In the genomic region with DNA sequence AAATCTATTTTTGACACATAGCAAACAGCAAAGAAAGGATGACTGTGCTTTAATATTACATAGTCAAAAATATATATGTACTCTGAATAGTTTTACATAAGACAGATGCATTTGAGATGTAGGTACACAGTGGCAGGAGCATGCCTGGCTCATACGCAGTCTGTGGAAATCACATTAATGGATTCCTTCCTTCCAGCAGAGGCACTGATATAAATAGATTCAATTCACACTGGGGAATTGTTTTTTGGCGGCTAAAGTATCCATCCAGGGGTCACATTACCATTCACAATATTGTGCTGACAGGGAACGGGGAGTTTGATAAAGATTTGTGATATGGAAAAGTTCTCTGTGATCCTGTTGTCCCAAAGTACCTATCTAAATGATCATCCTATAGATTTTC, we compare ENCODE assay signal across 14 cellular contexts.
DNase-seq lines count a peak whose midpoint lies in the region; TF ChIP-seq lines count a peak whose summit lies in the region.
"Had no signal": no experiment of that assay in that cellular context is flagged by ENCODE, and none has a peak within 500 bp of the region (broad histone marks: within the 10 kb centered on the region; RNA-seq: fewer than 3 reads in every experiment).

No MANE protein-coding gene starts in this region.

- H3K27ac ChIP-seq in cardiac muscle cell: peak overlapping the region; percentile 0
- no peak overlapping the region for H3K27ac ChIP-seq in right atrium auricular region
- H3K27ac ChIP-seq: A549, C4-2B had no signal

- H3K4me3 ChIP-seq in cardiac muscle cell: no peak overlapping the region
- no peak overlapping the region for H3K4me3 ChIP-seq in right atrium auricular region
- H3K4me3 ChIP-seq in fibroblast of mammary gland (ENCODE audit: control insufficient read depth, low read depth, low read length): no peak overlapping the region
- H3K4me3 ChIP-seq: A549, HAP-1 had no signal

- no peaks in the 10 kb centered on the region for H3K27me3 ChIP-seq in cardiac muscle cell
- no peaks in the 10 kb centered on the region for H3K27me3 ChIP-seq in right atrium auricular region
- H3K27me3 ChIP-seq: BE2C had no signal

- DNase-seq in cardiac muscle cell (ENCODE audit: low read depth in 1 of 2, low spot score in 1 of 2) (peak in 1 of 2 donors; percentile 27), right atrium auricular region (ENCODE audit: low spot score) (no peak), fibroblast of mammary gland (ENCODE audit: low read depth) (peak; percentile 20), myocyte (ENCODE audit: low read depth) (peak; percentile 18), NCI-H187 treated with DMSO at 0.1 percent for 48 hours (lab: John Stamatoyannopoulos, UW) (no peak)
- DNase-seq in activated T-helper 1 cell treated with anti-CD3 and anti-CD28 coated beads, Interleukin-12 subunit alpha, Interleukin-12 subunit beta, Interleukin-2, Interleukin-4 antibody, amounts not matched to agents 30 ng/mL and 10 ng/mL and 1 ng/mL, durations not matched to agents 14 hours and 24 hours and 36 hours (ENCODE audit: low spot score): no peak
- DNase-seq: BE2C; Caco-2; CD8-positive, alpha-beta T cell; DND-41; GDM1 had no signal

- H3K9me3 ChIP-seq in cardiac muscle cell (ENCODE audit: low read depth): no peaks in the 10 kb centered on the region
- no peaks in the 10 kb centered on the region for H3K9me3 ChIP-seq in right atrium auricular region
- H3K9me3 ChIP-seq: BE2C, HAP-1 had no signal

- TF ChIP-seq CTCF in cardiac muscle cell (IDR thresholded peaks at IDR 0.05; ENCODE audit: low read depth, low read length) (no peak), right atrium auricular region (IDR thresholded peaks at IDR 0.05) (no peak), fibroblast of mammary gland (conservative IDR thresholded peaks at IDR 0.05; ENCODE audit: control insufficient read depth, insufficient read depth, low read depth, low read length) (no peak)

- H3K9me3 Mint-ChIP-seq in activated T-helper 1 cell treated with anti-CD3 and anti-CD28 coated beads, Interleukin-12 subunit alpha, Interleukin-12 subunit beta, Interleukin-2, Interleukin-4 antibody, amounts not matched to agents 30 ng/mL and 10 ng/mL and 1 ng/mL, durations not matched to agents 14 hours and 24 hours and 36 hours: peaks cover 8% of the 10 kb centered on the region
- H3K9me3 Mint-ChIP-seq: CD8-positive, alpha-beta T cell had no signal

- peaks cover 13% of the 10 kb centered on the region for H3K27me3 Mint-ChIP-seq in activated T-helper 1 cell treated with anti-CD3 and anti-CD28 coated beads, Interleukin-12 subunit alpha, Interleukin-12 subunit beta, Interleukin-2, Interleukin-4 antibody, amounts not matched to agents 30 ng/mL and 10 ng/mL and 1 ng/mL, durations not matched to agents 14 hours and 24 hours and 36 hours (ENCODE audit: insufficient read depth)

- intact Hi-C loops in activated T-helper 1 cell treated with anti-CD3 and anti-CD28 coated beads, Interleukin-12 subunit alpha, Interleukin-12 subunit beta, Interleukin-2, Interleukin-4 antibody, amounts not matched to agents 30 ng/mL and 10 ng/mL and 1 ng/mL, durations not matched to agents 14 hours and 24 hours and 36 hours (cut with micrococcal nuclease): no loop called here

- H3K4me1 ChIP-seq in cardiac muscle cell (ENCODE audit: low read depth) (peaks cover 15% of the 10 kb centered on the region), right atrium auricular region (peaks cover 0 to 16% of the 10 kb centered on the region in 2 donors)
- H3K4me1 ChIP-seq: A549, BE2C, Caco-2, HAP-1 had no signal

- no peaks in the 10 kb centered on the region for H3K36me3 Mint-ChIP-seq in activated T-helper 1 cell treated with anti-CD3 and anti-CD28 coated beads, Interleukin-12 subunit alpha, Interleukin-12 subunit beta, Interleukin-2, Interleukin-4 antibody, amounts not matched to agents 30 ng/mL and 10 ng/mL and 1 ng/mL, durations not matched to agents 14 hours and 24 hours and 36 hours (ENCODE audit: low read depth)
- H3K36me3 Mint-ChIP-seq: CD8-positive, alpha-beta T cell had no signal

- no peaks in the 10 kb centered on the region for H3K4me1 Mint-ChIP-seq in activated T-helper 1 cell treated with anti-CD3 and anti-CD28 coated beads, Interleukin-12 subunit alpha, Interleukin-12 subunit beta, Interleukin-2, Interleukin-4 antibody, amounts not matched to agents 30 ng/mL and 10 ng/mL and 1 ng/mL, durations not matched to agents 14 hours and 24 hours and 36 hours (ENCODE audit: low read depth)

- H3K4me3 Mint-ChIP-seq in activated T-helper 1 cell treated with anti-CD3 and anti-CD28 coated beads, Interleukin-12 subunit alpha, Interleukin-12 subunit beta, Interleukin-2, Interleukin-4 antibody, amounts not matched to agents 30 ng/mL and 10 ng/mL and 1 ng/mL, durations not matched to agents 14 hours and 24 hours and 36 hours: no peak overlapping the region
- H3K4me3 Mint-ChIP-seq: CD8-positive, alpha-beta T cell had no signal

- H3K36me3 ChIP-seq in cardiac muscle cell (no peaks in the 10 kb centered on the region), right atrium auricular region (no peaks in the 10 kb centered on the region)
- H3K36me3 ChIP-seq: BE2C, HAP-1 had no signal

- H3K27ac Mint-ChIP-seq in activated T-helper 1 cell treated with anti-CD3 and anti-CD28 coated beads, Interleukin-12 subunit alpha, Interleukin-12 subunit beta, Interleukin-2, Interleukin-4 antibody, amounts not matched to agents 30 ng/mL and 10 ng/mL and 1 ng/mL, durations not matched to agents 14 hours and 24 hours and 36 hours: no peak overlapping the region
- H3K27ac Mint-ChIP-seq: CD8-positive, alpha-beta T cell had no signal

Comparison
In these comparisons a context has a peak if more than half of its experiments do, and no peak if none do; other contexts are left out.
1. DNase-seq: peak in fibroblast of mammary gland (single experiment) and myocyte (single experiment); none in right atrium auricular region (single experiment), NCI-H187 treated with DMSO at 0.1 percent for 48 hours (single experiment) and activated T-helper 1 cell treated with anti-CD3 and anti-CD28 coated beads, Interleukin-12 subunit alpha, Interleukin-12 subunit beta, Interleukin-2, Interleukin-4 antibody, amounts not matched to agents 30 ng/mL and 10 ng/mL and 1 ng/mL, durations not matched to agents 14 hours and 24 hours and 36 hours (single experiment).